Comparison of ENCODE assay signal across 10 cellular contexts in genomic region chr11:117189191-117189940, GRCh38. TPM values are rescaled to one million over a fixed set of nuclear protein-coding genes. Genes with fewer than 3 reads are reported as not detected.
DNase-seq lines count a peak whose midpoint lies in the region; ATAC-seq and TF ChIP-seq lines count a peak whose summit lies in the region.
"Had no signal": no experiment of that assay in that cellular context is flagged by ENCODE, and none has a peak within 500 bp of the region (broad histone marks: within the 10 kb centered on the region; RNA-seq: fewer than 3 reads in every experiment).

No MANE protein-coding gene starts in this region.

- H3K27ac ChIP-seq in upper lobe of left lung: peak overlapping the region in 3 of 4 donors; percentile 20 to 77 (median 62)
- H3K27ac ChIP-seq: 22Rv1 had no signal

- no peaks in the 10 kb centered on the region for H3K9me3 ChIP-seq in upper lobe of left lung

- TF ChIP-seq POLR2A in upper lobe of left lung (IDR thresholded peaks at IDR 0.05): peak in 1 of 4 donors; percentile 10

- TF ChIP-seq EP300 in upper lobe of left lung (IDR thresholded peaks at IDR 0.05): peak in 1 of 4 donors; percentile 22

- no peak for TF ChIP-seq CTCF in upper lobe of left lung (IDR thresholded peaks at IDR 0.05)

- WGBS in upper lobe of left lung, 2 donors: 77 to 83% methylated on average over 13 to 20 of the region's 22 CpGs

- no peak overlapping the region for H3K4me3 ChIP-seq in upper lobe of left lung

- no peaks in the 10 kb centered on the region for H3K27me3 ChIP-seq in upper lobe of left lung

- H3K36me3 ChIP-seq in upper lobe of left lung: peaks cover 0 to 83% (median 64%) of the 10 kb centered on the region in 4 donors

- ATAC-seq in HG03469 (IDR thresholded peaks at IDR 0.05; ENCODE audit: unreplicated experiment) (peak; percentile 47), upper lobe of left lung (ENCODE audit: low FRiP score in 2 of 2) (peak in 1 of 2 donors; percentile 72), GM21381 (IDR thresholded peaks at IDR 0.05; ENCODE audit: unreplicated experiment) (no peak)

- H3K4me1 ChIP-seq in upper lobe of left lung: peaks cover 0 to 22% (median 5%) of the 10 kb centered on the region in 4 donors

- peak; percentile 47 for DNase-seq in SKM-1 treated with dmso at 0.1 percent for 144 hours (lab: John Stamatoyannopoulos, UW; ENCODE audit: unreplicated experiment)
- no peak for DNase-seq in SKM-1 (lab: John Stamatoyannopoulos, UW; ENCODE audit: unreplicated experiment)
- DNase-seq in globus pallidus (ENCODE audit: low spot score): peak; percentile 20
- DNase-seq in upper lobe of left lung: peak; percentile 66 to 82
- DNase-seq in activated CD4-positive, alpha-beta T cell treated with anti-CD3 and anti-CD28 coated beads, Interleukin-2, amount 50 U/mL, for 48 hours: no peak
- DNase-seq in NK-92 treated with Interleukin-12 subunit alpha and Interleukin-12 subunit beta, amount 100 ng/mL, for 24 hours (lab: John Stamatoyannopoulos, UW): no peak
- DNase-seq: stimulated activated CD4-positive, alpha-beta T cell treated with anti-CD3 and anti-CD28 coated beads, Interleukin-4, amount 100 ng/mL, for 1 hour had no signal

RNA-seq across cellular contexts. Expression of gene TAGLN, which starts 9.8 kb away (rescaled TPM):
- 100 to 1,000 TPM; 105 to 608 (median 334) TPM for total RNA-seq in upper lobe of left lung

RNA-seq across cellular contexts. Expression of gene SIDT2, which starts 10.8 kb away (rescaled TPM):
- total RNA-seq in upper lobe of left lung: 100 to 1,000 TPM in 4 of 6 donors, 10 to 100 TPM in 2; 62.8 to 287 (median 153) TPM

RNA-seq across cellular contexts. Expression of gene PCSK7, which starts 42.5 kb away (rescaled TPM):
- 100 to 1,000 TPM in 2 of 6 donors, 10 to 100 TPM in 4; 45.0 to 138 (median 63.8) TPM for total RNA-seq in upper lobe of left lung

RNA-seq across cellular contexts. Expression of gene RNF214, which starts 43.1 kb away (rescaled TPM):
- 10 to 100 TPM in 4 of 6 donors, 1 to 10 TPM in 2; 9.0 to 24.1 (median 19.8) TPM for total RNA-seq in upper lobe of left lung

RNA-seq across cellular contexts. Expression of gene PAFAH1B2, which starts 45.3 kb away (rescaled TPM):
- total RNA-seq in upper lobe of left lung: 100 to 1,000 TPM in 1 of 6 donors, 10 to 100 TPM in 5; 63.9 to 101 (median 81.3) TPM

Comparison
In these comparisons a context has a peak if more than half of its experiments do, and no peak if none do; other contexts are left out.
1. DNase-seq: peak in SKM-1 treated with dmso at 0.1 percent for 144 hours (single experiment), globus pallidus (single experiment) and upper lobe of left lung (2 of 2); none in SKM-1 (single experiment), activated CD4-positive, alpha-beta T cell treated with anti-CD3 and anti-CD28 coated beads, Interleukin-2, amount 50 U/mL, for 48 hours (0 of 2) and NK-92 treated with Interleukin-12 subunit alpha and Interleukin-12 subunit beta, amount 100 ng/mL, for 24 hours (single experiment).